1 cellular context compared by ENCODE assay signal in genomic region chr6:44250067-44250717, GRCh38.
TF ChIP-seq lines count a peak whose summit lies in the region.

No MANE protein-coding gene starts in this region.

TF ChIP-seq in HCT116, 20 proteins besides CTCF, POLR2A, EP300 and RAD21:
- TF ChIP-seq SRF (IDR thresholded peaks at IDR 0.05; ENCODE audit: low read depth) (no peak), POLR2AphosphoS5 (IDR thresholded peaks at IDR 0.05; ENCODE audit: low read depth, low read length) (peak; percentile 33; the same call in 1 of the 2 replicates)
